In the genomic region with DNA sequence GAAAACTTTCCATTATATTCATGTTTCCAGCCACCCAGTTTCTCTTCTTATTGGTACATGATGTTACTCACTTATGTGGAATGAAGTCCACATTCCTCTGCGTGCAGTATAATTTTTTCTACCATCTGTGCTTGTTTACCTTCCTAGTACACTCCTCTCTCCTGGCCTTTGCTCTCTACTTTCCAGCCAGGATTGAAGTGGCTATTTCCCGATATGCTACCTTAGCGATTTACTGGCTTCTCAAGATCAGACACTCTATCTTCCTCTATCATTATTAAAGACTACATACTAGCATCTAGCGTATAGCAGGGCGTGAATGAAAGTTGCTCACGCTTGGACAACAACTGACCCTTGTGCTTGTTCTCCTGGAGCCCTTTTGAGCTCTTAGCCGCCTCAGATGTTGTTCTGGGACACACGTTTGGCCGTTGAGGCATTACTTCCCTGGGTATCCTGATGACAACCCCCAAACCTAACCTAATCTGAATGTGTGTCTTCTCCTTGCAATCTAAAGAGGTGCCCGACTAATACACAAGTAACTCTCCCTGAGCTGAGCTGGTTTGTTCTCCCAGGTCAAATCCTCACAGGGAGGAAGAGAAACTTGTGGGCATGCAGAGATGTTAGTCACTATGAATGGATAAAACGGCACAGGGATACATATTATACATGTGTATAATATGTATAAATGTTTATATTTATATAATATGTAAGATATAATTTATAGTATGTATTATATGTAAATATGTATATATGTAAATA, we compare ENCODE assay signal across 12 cellular contexts. TPM values are rescaled to one million over a fixed set of nuclear protein-coding genes. Genes with fewer than 3 reads are reported as not detected.
A peak's percentile ranks its signal among the peaks of the same experiment; 100 is the strongest.
DNase-seq lines count a peak whose midpoint lies in the region; ATAC-seq, FAIRE-seq and TF ChIP-seq lines count a peak whose summit lies in the region.
"Had no signal": no experiment of that assay in that cellular context is flagged by ENCODE, and none has a peak within 500 bp of the region (broad histone marks: within the 10 kb centered on the region; RNA-seq: fewer than 3 reads in every experiment).

No MANE protein-coding gene starts in this region.

- H3K9me3 ChIP-seq in astrocyte (ENCODE audit: insufficient read depth, low read depth, low read length) = no peaks in the 10 kb centered on the region
- H3K9me3 ChIP-seq in esophagus muscularis mucosa = no peaks in the 10 kb centered on the region

- POLR2A ChIA-PET in WTC11 (lab: Charles Lee) = interaction anchor here (3.1 kb wide), 1 partner anchor 13 kb away, joined by 22 read pairs; a partner anchor contains a TSS

- H3K27me3 ChIP-seq in astrocyte (ENCODE audit: insufficient read depth, low read length) (no peaks in the 10 kb centered on the region), esophagus muscularis mucosa (no peaks in the 10 kb centered on the region)

- H3K4me1 Mint-ChIP-seq in astrocyte (ENCODE audit: low read depth, unreplicated experiment) (peaks cover 15% of the 10 kb centered on the region), WTC11 (no peaks in the 10 kb centered on the region)

- H3K27me3 Mint-ChIP-seq in astrocyte (ENCODE audit: low read depth, unreplicated experiment) (no peaks in the 10 kb centered on the region), WTC11 (ENCODE audit: low read depth) (no peaks in the 10 kb centered on the region; the same call in 1 of the 2 replicates)

- H3K27ac Mint-ChIP-seq in astrocyte (ENCODE audit: unreplicated experiment) = peak overlapping the region; percentile 29
- H3K27ac Mint-ChIP-seq in WTC11 = no peak overlapping the region

- H3K4me3 ChIP-seq in astrocyte (ENCODE audit: insufficient read depth, low read depth, low read length) = no peak overlapping the region
- H3K4me3 ChIP-seq in esophagus muscularis mucosa = no peak overlapping the region

- H3K9ac ChIP-seq in astrocyte (ENCODE audit: low read length) = no peak overlapping the region

- H3K4me2 ChIP-seq in astrocyte (ENCODE audit: low read length) = peak overlapping the region; percentile 45

- no peak for ATAC-seq in WTC11
- no peak for ATAC-seq in HG02759 (IDR thresholded peaks at IDR 0.05; ENCODE audit: unreplicated experiment)

- peaks cover 16% of the 10 kb centered on the region for H3K4me1 ChIP-seq in astrocyte (ENCODE audit: insufficient read depth, low read length)
- H3K4me1 ChIP-seq in esophagus muscularis mucosa = peaks cover 0 to 22% (median 16%) of the 10 kb centered on the region in 4 donors

- H3K79me2 ChIP-seq in astrocyte (ENCODE audit: insufficient read depth, low read length) = no peaks in the 10 kb centered on the region

- H3K36me3 Mint-ChIP-seq in astrocyte (ENCODE audit: low read depth, unreplicated experiment) (no peaks in the 10 kb centered on the region), WTC11 (no peaks in the 10 kb centered on the region)

- H3K4me3 Mint-ChIP-seq in astrocyte (ENCODE audit: unreplicated experiment) (no peak overlapping the region), WTC11 (no peak overlapping the region)

- no peak for TF ChIP-seq EP300 in esophagus muscularis mucosa (IDR thresholded peaks at IDR 0.05)

- TF ChIP-seq CTCF in astrocyte (IDR thresholded peaks at IDR 0.05; ENCODE audit: insufficient read depth, low read depth, low read length) (no peak), WTC11 (IDR thresholded peaks at IDR 0.05) (no peak), esophagus muscularis mucosa (IDR thresholded peaks at IDR 0.05) (no peak)

- peak overlapping the region; percentile 59 for H2AFZ ChIP-seq in astrocyte (ENCODE audit: low read depth, low read length)

- 85% methylated on average over 11 of the region's 11 CpGs for whole genome bisulfite sequencing in esophagus muscularis mucosa

- DNase-seq in SIG-M5 treated with dmso at 0.1 percent for 504 hours (lab: John Stamatoyannopoulos, UW; ENCODE audit: unreplicated experiment) = peak; percentile 19
- no peak for DNase-seq in SIG-M5 (lab: John Stamatoyannopoulos, UW)
- DNase-seq in astrocyte (ENCODE audit: low read depth) = peak; percentile 75
- DNase-seq in kidney tubule cell (ENCODE audit: low spot score) = peak; percentile 84
- no peak for DNase-seq in AML-193 (lab: John Stamatoyannopoulos, UW)
- DNase-seq in WTC11 (ENCODE audit: low spot score) = no peak
- DNase-seq in esophagus muscularis mucosa (ENCODE audit: extremely low spot score) = no peak
- DNase-seq: C1 segment of cervical spinal cord; Kasumi-1; Right ventricle myocardium superior; stimulated activated CD4-positive, alpha-beta T cell treated with anti-CD3 and anti-CD28 coated beads, Interleukin-15, amount 100 ng/mL, for 24 hours had no signal

- CTCF ChIA-PET in WTC11 (lab: Charles Lee) = interaction anchor here (2.0 to 2.7 kb wide), 5 partner anchors 13 to 54 kb away, joined by 10 to 64 read pairs (median 20); a partner anchor contains a TSS

- no peak for TF ChIP-seq POLR2A in esophagus muscularis mucosa (IDR thresholded peaks at IDR 0.05; ENCODE audit: low read depth)

- intact Hi-C loops in esophagus muscularis mucosa (cut with DNase I) = no loop called here

- H3K27ac ChIP-seq in astrocyte (ENCODE audit: low read depth, low read length) (no peak overlapping the region), esophagus muscularis mucosa (replicated peaks in 1 of 4) (no peak overlapping the region)

- peak; percentile 60 for FAIRE-seq in astrocyte (lab: Jason Lieb, UNC)

- no peaks in the 10 kb centered on the region for H3K36me3 ChIP-seq in astrocyte (ENCODE audit: insufficient read depth, low read length)
- H3K36me3 ChIP-seq in esophagus muscularis mucosa = no peaks in the 10 kb centered on the region

- H4K20me1 ChIP-seq in astrocyte (ENCODE audit: insufficient read depth, low read length) = no peaks in the 10 kb centered on the region

- H3K9me3 Mint-ChIP-seq in astrocyte (ENCODE audit: unreplicated experiment) = peaks cover 3% of the 10 kb centered on the region
- H3K9me3 Mint-ChIP-seq in WTC11 = no peaks in the 10 kb centered on the region

TF ChIP-seq in WTC11, 78 proteins besides CTCF, POLR2A, EP300 and RAD21 (continues in another document):
- no peak for TF ChIP-seq IRF2 (CRISPR knock-in tag; IDR thresholded peaks at IDR 0.05; ENCODE audit: borderline replicate concordance, low read depth)
- TF ChIP-seq, protein P1, sequence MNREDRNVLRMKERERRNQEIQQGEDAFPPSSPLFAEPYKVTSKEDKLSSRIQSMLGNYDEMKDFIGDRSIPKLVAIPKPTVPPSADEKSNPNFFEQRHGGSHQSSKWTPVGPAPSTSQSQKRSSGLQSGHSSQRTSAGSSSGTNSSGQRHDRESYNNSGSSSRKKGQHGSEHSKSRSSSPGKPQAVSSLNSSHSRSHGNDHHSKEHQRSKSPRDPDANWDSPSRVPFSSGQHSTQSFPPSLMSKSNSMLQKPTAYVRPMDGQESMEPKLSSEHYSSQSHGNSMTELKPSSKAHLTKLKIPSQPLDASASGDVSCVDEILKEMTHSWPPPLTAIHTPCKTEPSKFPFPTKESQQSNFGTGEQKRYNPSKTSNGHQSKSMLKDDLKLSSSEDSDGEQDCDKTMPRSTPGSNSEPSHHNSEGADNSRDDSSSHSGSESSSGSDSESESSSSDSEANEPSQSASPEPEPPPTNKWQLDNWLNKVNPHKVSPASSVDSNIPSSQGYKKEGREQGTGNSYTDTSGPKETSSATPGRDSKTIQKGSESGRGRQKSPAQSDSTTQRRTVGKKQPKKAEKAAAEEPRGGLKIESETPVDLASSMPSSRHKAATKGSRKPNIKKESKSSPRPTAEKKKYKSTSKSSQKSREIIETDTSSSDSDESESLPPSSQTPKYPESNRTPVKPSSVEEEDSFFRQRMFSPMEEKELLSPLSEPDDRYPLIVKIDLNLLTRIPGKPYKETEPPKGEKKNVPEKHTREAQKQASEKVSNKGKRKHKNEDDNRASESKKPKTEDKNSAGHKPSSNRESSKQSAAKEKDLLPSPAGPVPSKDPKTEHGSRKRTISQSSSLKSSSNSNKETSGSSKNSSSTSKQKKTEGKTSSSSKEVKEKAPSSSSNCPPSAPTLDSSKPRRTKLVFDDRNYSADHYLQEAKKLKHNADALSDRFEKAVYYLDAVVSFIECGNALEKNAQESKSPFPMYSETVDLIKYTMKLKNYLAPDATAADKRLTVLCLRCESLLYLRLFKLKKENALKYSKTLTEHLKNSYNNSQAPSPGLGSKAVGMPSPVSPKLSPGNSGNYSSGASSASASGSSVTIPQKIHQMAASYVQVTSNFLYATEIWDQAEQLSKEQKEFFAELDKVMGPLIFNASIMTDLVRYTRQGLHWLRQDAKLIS (CRISPR knock-in tag; IDR thresholded peaks at IDR 0.05; ENCODE audit: borderline replicate concordance) = no peak
- TF ChIP-seq, protein P2, sequence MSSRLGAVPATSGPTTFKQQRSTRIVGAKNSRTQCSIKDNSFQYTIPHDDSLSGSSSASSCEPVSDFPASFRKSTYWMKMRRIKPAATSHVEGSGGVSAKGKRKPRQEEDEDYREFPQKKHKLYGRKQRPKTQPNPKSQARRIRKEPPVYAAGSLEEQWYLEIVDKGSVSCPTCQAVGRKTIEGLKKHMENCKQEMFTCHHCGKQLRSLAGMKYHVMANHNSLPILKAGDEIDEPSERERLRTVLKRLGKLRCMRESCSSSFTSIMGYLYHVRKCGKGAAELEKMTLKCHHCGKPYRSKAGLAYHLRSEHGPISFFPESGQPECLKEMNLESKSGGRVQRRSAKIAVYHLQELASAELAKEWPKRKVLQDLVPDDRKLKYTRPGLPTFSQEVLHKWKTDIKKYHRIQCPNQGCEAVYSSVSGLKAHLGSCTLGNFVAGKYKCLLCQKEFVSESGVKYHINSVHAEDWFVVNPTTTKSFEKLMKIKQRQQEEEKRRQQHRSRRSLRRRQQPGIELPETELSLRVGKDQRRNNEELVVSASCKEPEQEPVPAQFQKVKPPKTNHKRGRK (CRISPR knock-in tag; IDR thresholded peaks at IDR 0.05; ENCODE audit: borderline replicate concordance) = no peak
- no peak for TF ChIP-seq ZNF317 (CRISPR knock-in tag; IDR thresholded peaks at IDR 0.05; ENCODE audit: borderline replicate concordance, low read depth)
- TF ChIP-seq RELA (CRISPR knock-in tag; IDR thresholded peaks at IDR 0.05; ENCODE audit: borderline replicate concordance) = no peak

RNA-seq across cellular contexts. Expression of a gene that starts 13.4 kb away (rescaled TPM):
- total RNA-seq in astrocyte (3.1 and 3.9 TPM in 2 replicates), WTC11 (2021) (12.5 to 15.5 TPM (median 15.2 TPM) in 3 replicates), esophagus muscularis mucosa (10 to 100 TPM; 15.6 to 22.9 (median 20.5) TPM)

RNA-seq across cellular contexts. Expression of a gene that starts 44.6 kb away (rescaled TPM):
- total RNA-seq in astrocyte (1.1 and 1.8 TPM in 2 replicates), WTC11 (2021) (10.0 to 11.5 TPM (median 11.1 TPM) in 3 replicates), esophagus muscularis mucosa (10 to 100 TPM; 10.8 to 24.0 (median 12.4) TPM)

RNA-seq across cellular contexts. Expression of a gene that starts 52.0 kb away (rescaled TPM):
- total RNA-seq in astrocyte (4.5 and 8.5 TPM in 2 replicates), WTC11 (2021) (25.8 to 33.6 TPM (median 29.5 TPM) in 3 replicates), esophagus muscularis mucosa (1 to 10 TPM; 4.2 to 6.6 (median 5.1) TPM)

Comparison
In these comparisons a context has a peak if more than half of its experiments do, and no peak if none do; other contexts are left out.
1. DNase-seq: peak in SIG-M5 treated with dmso at 0.1 percent for 504 hours (single experiment), astrocyte (single experiment) and kidney tubule cell (single experiment); none in SIG-M5 (single experiment), AML-193 (0 of 2), WTC11 (single experiment) and esophagus muscularis mucosa (single experiment).